ENCODE assay signal across 8 cellular contexts in genomic region chr17:10616502-10617119, GRCh38. TPM values are rescaled to one million over a fixed set of nuclear protein-coding genes. Genes with fewer than 3 reads are reported as not detected.
DNase-seq lines count a peak whose midpoint lies in the region; TF ChIP-seq lines count a peak whose summit lies in the region.

No MANE protein-coding gene starts in this region.

- H3K27me3 Mint-ChIP-seq in type B pancreatic cell: peaks cover 6% of the 10 kb centered on the region

- H3K36me3 ChIP-seq in parathyroid adenoma (ENCODE audit: control insufficient read depth, insufficient read depth, low read length): no peaks in the 10 kb centered on the region

- H3K27me3 ChIP-seq in parathyroid adenoma (ENCODE audit: control insufficient read depth, insufficient read depth, low read length): no peaks in the 10 kb centered on the region

- TF ChIP-seq CTCF in parathyroid adenoma (IDR thresholded peaks at IDR 0.05) (peak; percentile 98), type B pancreatic cell (conservative IDR thresholded peaks at IDR 0.05) (peak; percentile 97)

- no peaks in the 10 kb centered on the region for H3K4me1 ChIP-seq in parathyroid adenoma

- H3K4me3 Mint-ChIP-seq in type B pancreatic cell: no peak overlapping the region

- DNase-seq in NCI-H524 (lab: John Stamatoyannopoulos, UW) (peak; percentile 70 to 85), NCI-H524 treated with DMSO at 0.1 percent for 48 hours (lab: John Stamatoyannopoulos, UW) (no peak), HuH-7.5 (ENCODE audit: low spot score) (peak; percentile 42), SHP77 treated with DMSO at 0.1 percent for 48 hours (lab: John Stamatoyannopoulos, UW) (peak; percentile 83), globus pallidus (ENCODE audit: low spot score) (peak; percentile 33), type B pancreatic cell (ENCODE audit: extremely low spot score, unreplicated experiment) (peak; percentile 87)
- peak; percentile 60 for DNase-seq in activated gamma-delta T cell treated with anti-CD3 and anti-CD28 coated beads, Interleukin-2, amount 50 U/mL, for 16 hours (ENCODE audit: low read depth)

- no peak overlapping the region for H3K27ac ChIP-seq in parathyroid adenoma

- H3K36me3 Mint-ChIP-seq in type B pancreatic cell: no peaks in the 10 kb centered on the region

- peak overlapping the region; percentile 9 for H2AFZ ChIP-seq in parathyroid adenoma

- peaks cover 12% of the 10 kb centered on the region for H3K4me1 Mint-ChIP-seq in type B pancreatic cell (ENCODE audit: unreplicated experiment)

- H3K4me2 ChIP-seq in parathyroid adenoma (ENCODE audit: low read length): no peak overlapping the region

- no peaks in the 10 kb centered on the region for H3K9me3 ChIP-seq in parathyroid adenoma (ENCODE audit: control insufficient read depth, low read length)

- H3K9ac ChIP-seq in parathyroid adenoma: no peak overlapping the region

- H3K79me2 ChIP-seq in parathyroid adenoma: no peaks in the 10 kb centered on the region

- no peaks in the 10 kb centered on the region for H3K9me3 Mint-ChIP-seq in type B pancreatic cell

- no peak overlapping the region for H3K4me3 ChIP-seq in parathyroid adenoma (ENCODE audit: low read depth, low read length)

- H3K27ac Mint-ChIP-seq in type B pancreatic cell: no peak overlapping the region

RNA-seq across cellular contexts. Expression of gene MYH3, which starts 40.5 kb away (rescaled TPM):
- total RNA-seq in type B pancreatic cell (ENCODE audit: low replicate concordance): 2.4 and 11.2 TPM in 2 replicates
